ENCODE assay signal across 13 cellular contexts in genomic region chr1:41773144-41773571, GRCh38.
DNase-seq lines count a peak whose midpoint lies in the region; ATAC-seq and TF ChIP-seq lines count a peak whose summit lies in the region.
"Had no signal": no experiment of that assay in that cellular context is flagged by ENCODE, and none has a peak within 500 bp of the region (broad histone marks: within the 10 kb centered on the region; RNA-seq: fewer than 3 reads in every experiment).

No MANE protein-coding gene starts in this region.

- no peaks in the 10 kb centered on the region for H3K9me3 Mint-ChIP-seq in H9
- H3K9me3 Mint-ChIP-seq in activated CD4-positive, alpha-beta memory T cell treated with anti-CD3 and anti-CD28 coated beads for 36 hours, result no peaks in the 10 kb centered on the region
- H3K9me3 Mint-ChIP-seq: activated naive CD8-positive, alpha-beta T cell treated with anti-CD3 and anti-CD28 coated beads, Interleukin-2, amount 10 ng/mL, durations not matched to agents 7 days and 5 days; CD4-positive, CD25-positive, alpha-beta regulatory T cell; natural killer cell treated with Interleukin-12 subunit alpha and Interleukin-12 subunit beta and Interleukin-15 and Interleukin-18, amount 100 ng/mL, for 72 hours had no signal

- POLR2A ChIA-PET in GM10248 (lab: Yijun Ruan, JAX), result no interaction called here
- POLR2A ChIA-PET in activated CD4-positive, alpha-beta memory T cell treated with anti-CD3 and anti-CD28 coated beads for 36 hours (lab: Charles Lee), result no interaction called here

- no peak overlapping the region for H2BK12ac ChIP-seq in H9 (ENCODE audit: insufficient read length, low read depth, low read length)

- H3K27ac Mint-ChIP-seq in H9, result no peak overlapping the region
- H3K27ac Mint-ChIP-seq in activated CD4-positive, alpha-beta memory T cell treated with anti-CD3 and anti-CD28 coated beads for 36 hours, result no peak overlapping the region
- H3K27ac Mint-ChIP-seq: activated CD8-positive, alpha-beta T cell treated with anti-CD3 and anti-CD28 coated beads, Interleukin-2, amount 10 ng/mL, durations not matched to agents 7 days and 5 days; activated naive CD8-positive, alpha-beta T cell treated with anti-CD3 and anti-CD28 coated beads, Interleukin-2, amount 10 ng/mL, durations not matched to agents 7 days and 5 days; natural killer cell treated with Interleukin-12 subunit alpha and Interleukin-12 subunit beta and Interleukin-15 and Interleukin-18, amount 100 ng/mL, for 72 hours had no signal

- H3K23me2 ChIP-seq in H9 (ENCODE audit: insufficient read length, low read depth, low read length, poor library complexity, severe bottlenecking), result no peaks in the 10 kb centered on the region

- ATAC-seq in DND-41 (ENCODE audit: insufficient read depth, low read depth), result no peak
- peak; percentile 80 for ATAC-seq in SK-N-SH treated with all-trans-retinoic acid at 6 μM for 48 hours
- ATAC-seq: activated CD8-positive, alpha-beta T cell treated with anti-CD3 and anti-CD28 coated beads, Interleukin-2, amount 10 ng/mL, durations not matched to agents 7 days and 5 days; natural killer cell treated with Interleukin-12 subunit alpha and Interleukin-12 subunit beta and Interleukin-15 and Interleukin-18, amount 100 ng/mL, for 72 hours had no signal

- H3K27me3 ChIP-seq in DND-41 (ENCODE audit: insufficient read depth, low read length, poor library complexity), result no peaks in the 10 kb centered on the region
- H3K27me3 ChIP-seq in H9 (ENCODE audit: insufficient read depth, low read length), result no peaks in the 10 kb centered on the region

- H3K4me2 ChIP-seq in DND-41 (ENCODE audit: insufficient read depth, low read length), result no peak overlapping the region; the same call in 1 of the 2 replicates
- H3K4me2 ChIP-seq in H9 (ENCODE audit: insufficient read depth, insufficient read length, low read length), result no peak overlapping the region

- peaks cover 30% of the 10 kb centered on the region for H3K4me1 ChIP-seq in DND-41 (ENCODE audit: insufficient read depth, low read length)
- no peaks in the 10 kb centered on the region for H3K4me1 ChIP-seq in H9 (ENCODE audit: insufficient read depth, low read length)

- no peak overlapping the region for H3K4ac ChIP-seq in H9 (ENCODE audit: low read depth, low read length)

- no peak overlapping the region for H4K5ac ChIP-seq in H9 (ENCODE audit: insufficient read length, low read depth, low read length)

- no peak overlapping the region for H3K23ac ChIP-seq in H9 (ENCODE audit: insufficient read length, low read depth, low read length)

- no peak overlapping the region for H3T11ph ChIP-seq in H9 (ENCODE audit: low read length)

- peaks cover 96% of the 10 kb centered on the region for H3K79me2 ChIP-seq in DND-41 (ENCODE audit: insufficient read depth, low read length)
- H3K79me2 ChIP-seq in H9 (ENCODE audit: insufficient read depth, low read length), result no peaks in the 10 kb centered on the region

- no peaks in the 10 kb centered on the region; the same call in 1 of the 2 replicates for H3K27me3 Mint-ChIP-seq in H9 (ENCODE audit: low read depth)
- H3K27me3 Mint-ChIP-seq in activated CD4-positive, alpha-beta memory T cell treated with anti-CD3 and anti-CD28 coated beads for 36 hours, result no peaks in the 10 kb centered on the region
- H3K27me3 Mint-ChIP-seq: activated naive CD8-positive, alpha-beta T cell treated with anti-CD3 and anti-CD28 coated beads, Interleukin-2, amount 10 ng/mL, durations not matched to agents 7 days and 5 days; CD4-positive, CD25-positive, alpha-beta regulatory T cell; natural killer cell treated with Interleukin-12 subunit alpha and Interleukin-12 subunit beta and Interleukin-15 and Interleukin-18, amount 100 ng/mL, for 72 hours had no signal

- H3K9me3 ChIP-seq in DND-41 (ENCODE audit: insufficient read depth, low read length, severe bottlenecking), result no peaks in the 10 kb centered on the region
- H3K9me3 ChIP-seq in H9 (ENCODE audit: control insufficient read depth, low read depth, low read length), result no peaks in the 10 kb centered on the region

- no peaks in the 10 kb centered on the region for H3K79me1 ChIP-seq in H9 (ENCODE audit: insufficient read depth, low read depth, low read length, poor library complexity, severe bottlenecking)

- H3K18ac ChIP-seq in H9 (ENCODE audit: insufficient read length, low read depth, low read length), result no peak overlapping the region

- H2AFZ ChIP-seq in DND-41 (ENCODE audit: low read depth, low read length) (no peak overlapping the region), H9 (ENCODE audit: low read length) (no peak overlapping the region)

- intact Hi-C loops in activated CD4-positive, alpha-beta memory T cell treated with anti-CD3 and anti-CD28 coated beads for 36 hours (cut with micrococcal nuclease), result no loop called here

- H3K9ac ChIP-seq in DND-41 (ENCODE audit: low read depth, low read length), result no peak overlapping the region
- no peak overlapping the region for H3K9ac ChIP-seq in H9 (ENCODE audit: extremely low read depth, insufficient read length, low read length)

- H2AK5ac ChIP-seq in H9 (ENCODE audit: insufficient read length, low read length), result no peak overlapping the region

- H3K27ac ChIP-seq in DND-41 (ENCODE audit: low read length) (peak overlapping the region; percentile 51; the same call in 1 of the 2 replicates), H9 (ENCODE audit: insufficient read length, low read depth, low read length) (no peak overlapping the region)

- H4K91ac ChIP-seq in H9 (ENCODE audit: insufficient read length, low read depth, low read length), result no peak overlapping the region

- H3K4me3 Mint-ChIP-seq in H9, result no peak overlapping the region
- H3K4me3 Mint-ChIP-seq in activated CD4-positive, alpha-beta memory T cell treated with anti-CD3 and anti-CD28 coated beads for 36 hours, result no peak overlapping the region
- H3K4me3 Mint-ChIP-seq: activated CD8-positive, alpha-beta T cell treated with anti-CD3 and anti-CD28 coated beads, Interleukin-2, amount 10 ng/mL, durations not matched to agents 7 days and 5 days; activated naive CD8-positive, alpha-beta T cell treated with anti-CD3 and anti-CD28 coated beads, Interleukin-2, amount 10 ng/mL, durations not matched to agents 7 days and 5 days; CD4-positive, CD25-positive, alpha-beta regulatory T cell; natural killer cell treated with Interleukin-12 subunit alpha and Interleukin-12 subunit beta and Interleukin-15 and Interleukin-18, amount 100 ng/mL, for 72 hours had no signal

- no peak overlapping the region for H2BK20ac ChIP-seq in H9 (ENCODE audit: low read depth, low read length, poor library complexity, severe bottlenecking)

- no peak overlapping the region for H3K14ac ChIP-seq in H9 (ENCODE audit: insufficient read depth, low read length)

- peaks cover 32% of the 10 kb centered on the region for H3K36me3 ChIP-seq in DND-41 (ENCODE audit: insufficient read depth, low read length)

- H3K4me3 ChIP-seq in DND-41 (ENCODE audit: low read depth in 1 of 2, low read length in 2 of 2) (no peak overlapping the region), fibroblast of mammary gland (ENCODE audit: control insufficient read depth, low read depth, low read length) (no peak overlapping the region)

- H4K20me1 ChIP-seq in DND-41 (ENCODE audit: insufficient read depth, low read length), result peaks cover 56% of the 10 kb centered on the region
- no peaks in the 10 kb centered on the region for H4K20me1 ChIP-seq in H9 (ENCODE audit: control insufficient read depth, insufficient read depth, insufficient read length)

- H3K56ac ChIP-seq in H9 (ENCODE audit: insufficient read length, low read depth, low read length), result no peak overlapping the region

- DNase-seq in DND-41, result no peak
- peak; percentile 91 for DNase-seq in fibroblast of mammary gland (ENCODE audit: low read depth)
- peak; percentile 63 for DNase-seq in pons (ENCODE audit: low spot score)
- no peak for DNase-seq in H9
- DNase-seq in GM10248 (ENCODE audit: extremely low spot score), result no peak
- DNase-seq in activated CD4-positive, alpha-beta memory T cell treated with anti-CD3 and anti-CD28 coated beads for 36 hours, result no peak
- DNase-seq in NCI-H2196 (lab: John Stamatoyannopoulos, UW; ENCODE audit: unreplicated experiment), result no peak
- DNase-seq: activated CD8-positive, alpha-beta T cell treated with anti-CD3 and anti-CD28 coated beads, Interleukin-2, amount 10 ng/mL, durations not matched to agents 7 days and 5 days; activated naive CD8-positive, alpha-beta T cell treated with anti-CD3 and anti-CD28 coated beads, Interleukin-2, amount 10 ng/mL, durations not matched to agents 7 days and 5 days; CD4-positive, CD25-positive, alpha-beta regulatory T cell; stimulated activated CD4-positive, alpha-beta T cell treated with anti-CD3 and anti-CD28 coated beads, Interleukin-12 subunit alpha, Interleukin-12 subunit beta, amount 100 ng/mL, for 4 hours had no signal

- H2BK5ac ChIP-seq in H9 (ENCODE audit: insufficient read length, low read length), result no peak overlapping the region

- H2BK15ac ChIP-seq in H9 (ENCODE audit: low read depth, low read length), result no peak overlapping the region

- H3K36me3 Mint-ChIP-seq in H9 (ENCODE audit: insufficient read depth in 1 of 3, low read depth in 3 of 3), result no peaks in the 10 kb centered on the region
- H3K36me3 Mint-ChIP-seq in activated CD4-positive, alpha-beta memory T cell treated with anti-CD3 and anti-CD28 coated beads for 36 hours, result no peaks in the 10 kb centered on the region
- H3K36me3 Mint-ChIP-seq: CD4-positive, CD25-positive, alpha-beta regulatory T cell; natural killer cell treated with Interleukin-12 subunit alpha and Interleukin-12 subunit beta and Interleukin-15 and Interleukin-18, amount 100 ng/mL, for 72 hours had no signal

- H2BK120ac ChIP-seq in H9 (ENCODE audit: low read depth, low read length, poor library complexity, severe bottlenecking), result no peak overlapping the region

- no peak for TF ChIP-seq CTCF in DND-41 (IDR thresholded peaks at IDR 0.05; ENCODE audit: borderline replicate concordance, extremely low read depth, low read length, poor library complexity, severe bottlenecking)
- no peak for TF ChIP-seq CTCF in fibroblast of mammary gland (conservative IDR thresholded peaks at IDR 0.05; ENCODE audit: control insufficient read depth, insufficient read depth, low read depth, low read length)
- no peak for TF ChIP-seq CTCF in H9 (conservative IDR thresholded peaks at IDR 0.05)
- TF ChIP-seq CTCF in GM10248 (IDR thresholded peaks at IDR 0.05; ENCODE audit: control extremely low read depth, extremely low read depth, low read depth, missing control alignments), result no peak

- CTCF ChIA-PET in GM10248 (lab: Yijun Ruan, JAX), result interaction anchor here (1.7 kb wide), 1 partner anchor 16 kb away, joined by 5 read pairs; no protein-coding TSS in a partner anchor
- CTCF ChIA-PET in activated CD4-positive, alpha-beta memory T cell treated with anti-CD3 and anti-CD28 coated beads for 36 hours (lab: Charles Lee), result no interaction called here

- WGBS in H9 (ENCODE audit: extremely low coverage, insufficient read length, low lambda C conversion rate), result no CpG with 5 or more reads among the region's 5 CpGs

- H3K4me1 Mint-ChIP-seq in H9, result no peaks in the 10 kb centered on the region
- H3K4me1 Mint-ChIP-seq in activated CD4-positive, alpha-beta memory T cell treated with anti-CD3 and anti-CD28 coated beads for 36 hours (ENCODE audit: low read depth), result peaks cover 5% of the 10 kb centered on the region
- H3K4me1 Mint-ChIP-seq: activated naive CD8-positive, alpha-beta T cell treated with anti-CD3 and anti-CD28 coated beads, Interleukin-2, amount 10 ng/mL, durations not matched to agents 7 days and 5 days had no signal

- H4K8ac ChIP-seq in H9 (replicated peaks; ENCODE audit: insufficient read length, low read depth, low read length), result no peak overlapping the region

Comparison
In these comparisons a context has a peak if more than half of its experiments do, and no peak if none do; other contexts are left out.
1. DNase-seq: peak in fibroblast of mammary gland (single experiment) and pons (single experiment); none in DND-41 (single experiment), H9 (single experiment), GM10248 (single experiment), activated CD4-positive, alpha-beta memory T cell treated with anti-CD3 and anti-CD28 coated beads for 36 hours (single experiment) and NCI-H2196 (single experiment).